Comparison of ENCODE assay signal across 8 cellular contexts in the genomic region with DNA sequence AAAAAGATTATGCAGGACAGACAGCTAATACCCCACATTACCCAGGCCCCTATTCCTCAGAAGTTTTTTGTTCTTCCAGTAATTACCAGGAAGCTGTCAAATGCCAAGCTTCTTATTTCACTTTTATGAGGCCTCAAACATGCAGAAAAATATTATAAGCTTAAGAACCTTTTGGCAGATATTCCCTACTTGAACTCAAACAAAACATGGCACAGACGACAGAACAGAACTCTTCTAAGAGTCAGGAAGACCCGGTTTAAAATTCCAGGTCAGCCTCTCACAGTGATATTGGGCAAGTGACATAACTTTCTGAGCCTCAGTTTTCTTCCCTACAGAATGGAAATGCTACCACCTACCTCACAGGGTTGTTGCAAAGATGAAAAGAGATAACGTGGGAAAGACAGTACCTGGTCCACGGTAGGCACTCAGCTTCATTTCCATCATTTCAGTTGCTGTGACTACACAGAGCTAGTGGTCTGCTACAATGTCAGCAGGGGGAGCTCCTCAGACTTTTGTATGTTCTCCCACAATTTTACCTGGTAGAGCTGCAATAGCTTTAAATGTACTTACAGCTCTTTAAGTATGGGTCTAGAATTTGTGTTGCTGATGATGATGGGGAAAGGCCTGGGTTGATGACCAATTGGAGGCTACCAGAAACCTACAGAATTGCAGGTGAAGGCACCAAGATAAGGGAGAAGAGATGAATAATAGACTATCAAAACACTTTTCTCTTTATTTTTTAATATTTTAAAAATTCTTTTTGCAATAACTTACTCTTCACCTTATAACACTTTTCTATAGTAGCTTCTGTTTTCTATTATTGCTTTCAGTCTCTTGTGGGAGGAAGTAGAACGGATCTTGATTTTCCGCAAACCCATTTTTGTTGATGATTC.
A peak's percentile ranks its signal among the peaks of the same experiment; 100 is the strongest.
DNase-seq lines count a peak whose midpoint lies in the region; ATAC-seq lines count a peak whose summit lies in the region.

No MANE protein-coding gene starts in this region.

- DNase-seq in activated naive CD4-positive, alpha-beta T cell treated with Interleukin-2 at 50 U/mL for 16 hours: peak; percentile 28
- no peak for DNase-seq in activated naive CD4-positive, alpha-beta T cell (lab: John Stamatoyannopoulos, UW)
- peak; percentile 32 for DNase-seq in LoVo (ENCODE audit: low spot score)
- peak; percentile 31 to 64 for DNase-seq in SJCRH30
- peak; percentile 21 for DNase-seq in central memory CD4-positive, alpha-beta T cell
- DNase-seq in lung microvascular endothelial cell (ENCODE audit: low read depth in 2 of 2): peak; percentile 72 to 79

- no peak overlapping the region for H3K27ac ChIP-seq in SJCRH30

- no peaks in the 10 kb centered on the region for H3K36me3 ChIP-seq in SJCRH30

- no peak overlapping the region for H3K4me3 ChIP-seq in SJCRH30

- no peaks in the 10 kb centered on the region for H3K9me3 ChIP-seq in SJCRH30 (replicated peaks)

- no peaks in the 10 kb centered on the region for H3K27me3 ChIP-seq in SJCRH30

- ATAC-seq in HG03280 (IDR thresholded peaks at IDR 0.05; ENCODE audit: unreplicated experiment): no peak
- no peak for ATAC-seq in GM21786 (IDR thresholded peaks at IDR 0.05; ENCODE audit: unreplicated experiment)

- peaks cover 22% of the 10 kb centered on the region for H3K4me1 ChIP-seq in SJCRH30

Comparison
In these comparisons a context has a peak if more than half of its experiments do, and no peak if none do; other contexts are left out.
1. DNase-seq: peak in activated naive CD4-positive, alpha-beta T cell treated with Interleukin-2 at 50 U/mL for 16 hours (single experiment), LoVo (single experiment), SJCRH30 (2 of 2), central memory CD4-positive, alpha-beta T cell (single experiment) and lung microvascular endothelial cell (2 of 2); none in activated naive CD4-positive, alpha-beta T cell (0 of 4).